19 cellular contexts compared by ENCODE assay signal in genomic region chr19:2108251-2109016, GRCh38. TPM values are rescaled to one million over a fixed set of nuclear protein-coding genes. Genes with fewer than 3 reads are reported as not detected.
DNase-seq lines count a peak whose midpoint lies in the region; ATAC-seq and TF ChIP-seq lines count a peak whose summit lies in the region.
"Had no signal": no experiment of that assay in that cellular context is flagged by ENCODE, and none has a peak within 500 bp of the region (broad histone marks: within the 10 kb centered on the region; RNA-seq: fewer than 3 reads in every experiment).

No MANE protein-coding gene starts in this region.

- H3K9me3 Mint-ChIP-seq in T-helper 2 cell treated with Interferon-gamma antibody and Interleukin-4, amounts not matched to agents 5 μg/mL and 100 μg/mL, for 36 hours = peaks cover 17% of the 10 kb centered on the region
- H3K9me3 Mint-ChIP-seq in HFFc6 = no peaks in the 10 kb centered on the region
- no peaks in the 10 kb centered on the region for H3K9me3 Mint-ChIP-seq in type B pancreatic cell

- H3K4me3 Mint-ChIP-seq in T-helper 2 cell treated with Interferon-gamma antibody and Interleukin-4, amounts not matched to agents 5 μg/mL and 100 μg/mL, for 36 hours = no peak overlapping the region
- H3K4me3 Mint-ChIP-seq in HFFc6 = no peak overlapping the region
- no peak overlapping the region for H3K4me3 Mint-ChIP-seq in type B pancreatic cell

- no peak for TF ChIP-seq CTCF in HFFc6 (IDR thresholded peaks at IDR 0.05)
- TF ChIP-seq CTCF in type B pancreatic cell (conservative IDR thresholded peaks at IDR 0.05) = no peak

- peaks cover 50% of the 10 kb centered on the region for H3K36me3 Mint-ChIP-seq in T-helper 2 cell treated with Interferon-gamma antibody and Interleukin-4, amounts not matched to agents 5 μg/mL and 100 μg/mL, for 36 hours (ENCODE audit: low read depth)
- peaks cover 51% of the 10 kb centered on the region for H3K36me3 Mint-ChIP-seq in HFFc6 (ENCODE audit: low read depth)
- H3K36me3 Mint-ChIP-seq in type B pancreatic cell = peaks cover 33% of the 10 kb centered on the region

- no peaks in the 10 kb centered on the region for H3K4me1 Mint-ChIP-seq in T-helper 2 cell treated with Interferon-gamma antibody and Interleukin-4, amounts not matched to agents 5 μg/mL and 100 μg/mL, for 36 hours (ENCODE audit: low read depth)
- no peaks in the 10 kb centered on the region for H3K4me1 Mint-ChIP-seq in HFFc6 (ENCODE audit: low read depth)
- no peaks in the 10 kb centered on the region for H3K4me1 Mint-ChIP-seq in type B pancreatic cell (ENCODE audit: unreplicated experiment)

- ATAC-seq in esophagus mucosa (peak; percentile 2), HG02642 (IDR thresholded peaks at IDR 0.05; ENCODE audit: poor library complexity, unreplicated experiment) (no peak)
- ATAC-seq: HCT116 had no signal

- no peak for DNase-seq in T-helper 2 cell treated with Interferon-gamma antibody and Interleukin-4, amounts not matched to agents 5 μg/mL and 100 μg/mL, for 36 hours (ENCODE audit: low spot score)
- DNase-seq in T-helper 2 cell (no peak), HFFc6 (no peak), type B pancreatic cell (ENCODE audit: extremely low spot score, unreplicated experiment) (no peak), NCI-H187 treated with DMSO at 0.1 percent for 48 hours (lab: John Stamatoyannopoulos, UW) (no peak), epidermal melanocyte (ENCODE audit: insufficient read length, low spot score) (no peak)
- DNase-seq: ACHN, EL, GF-D8, Karpas-422, NCI-H1417, NCI-H1694 treated with DMSO at 0.1 percent for 48 hours, NCI-H446, NCI-H526, OCI-M1, Right ventricle myocardium superior had no signal

- H3K27me3 Mint-ChIP-seq in T-helper 2 cell treated with Interferon-gamma antibody and Interleukin-4, amounts not matched to agents 5 μg/mL and 100 μg/mL, for 36 hours (ENCODE audit: low read depth) = no peaks in the 10 kb centered on the region
- H3K27me3 Mint-ChIP-seq in HFFc6 (ENCODE audit: insufficient read depth) (peaks cover 3% of the 10 kb centered on the region), type B pancreatic cell (no peaks in the 10 kb centered on the region)

- peak overlapping the region; percentile 5 for H3K27ac Mint-ChIP-seq in T-helper 2 cell treated with Interferon-gamma antibody and Interleukin-4, amounts not matched to agents 5 μg/mL and 100 μg/mL, for 36 hours
- H3K27ac Mint-ChIP-seq in HFFc6 (peak overlapping the region; percentile 10; the same call in 1 of the 2 replicates), type B pancreatic cell (peak overlapping the region; percentile 10)

RNA-seq across cellular contexts. Expression of gene IZUMO4, which starts 11.7 kb away (rescaled TPM):
- 1 to 10 TPM in 5 of 6 experiments, under 1 TPM in 1; 0.68 to 1.9 (median 1.5) TPM for total RNA-seq in HFFc6 (2021; fragmentation: NEBNext Ultra II Directional; extraction: Animal tissue kit (Norgen Biotek cat#: 25700))
- total RNA-seq in esophagus mucosa = 4.7 TPM
- 4.9 and 7.4 TPM in 2 replicates for total RNA-seq in type B pancreatic cell (ENCODE audit: low replicate concordance)

RNA-seq across cellular contexts. Expression of gene MOB3A, which starts 12.3 kb away (rescaled TPM):
- 10 to 100 TPM; 47.1 to 52.6 (median 51.2) TPM for total RNA-seq in HFFc6 (2021; fragmentation: NEBNext Ultra II Directional; extraction: Animal tissue kit (Norgen Biotek cat#: 25700))
- 28.1 TPM for total RNA-seq in esophagus mucosa
- total RNA-seq in type B pancreatic cell (ENCODE audit: low replicate concordance) = 34.6 and 37.8 TPM in 2 replicates

RNA-seq across cellular contexts. Expression of gene AP3D1, which starts 42.9 kb away (rescaled TPM):
- total RNA-seq in HFFc6 (2021; fragmentation: NEBNext Ultra II Directional; extraction: Animal tissue kit (Norgen Biotek cat#: 25700)) = 100 to 1,000 TPM; 139 to 169 (median 151) TPM
- total RNA-seq in esophagus mucosa (84.2 TPM), type B pancreatic cell (ENCODE audit: low replicate concordance) (127 and 139 TPM in 2 replicates)

RNA-seq across cellular contexts. Expression of gene DOT1L, which starts 55.3 kb away (rescaled TPM):
- total RNA-seq in HFFc6 (2021; fragmentation: NEBNext Ultra II Directional; extraction: Animal tissue kit (Norgen Biotek cat#: 25700)) = 10 to 100 TPM; 18.5 to 22.9 (median 21.3) TPM
- total RNA-seq in esophagus mucosa (20.8 TPM), type B pancreatic cell (ENCODE audit: low replicate concordance) (68.8 and 76.3 TPM in 2 replicates)

RNA-seq across cellular contexts. Expression of gene MKNK2, which starts 57.4 kb away (rescaled TPM):
- 10 to 100 TPM; 61.5 to 82.9 (median 65.2) TPM for total RNA-seq in HFFc6 (2021; fragmentation: NEBNext Ultra II Directional; extraction: Animal tissue kit (Norgen Biotek cat#: 25700))
- total RNA-seq in esophagus mucosa = 311 TPM
- 118 and 120 TPM in 2 replicates for total RNA-seq in type B pancreatic cell (ENCODE audit: low replicate concordance)
